ENCODE assay signal across 12 cellular contexts in the genomic region with DNA sequence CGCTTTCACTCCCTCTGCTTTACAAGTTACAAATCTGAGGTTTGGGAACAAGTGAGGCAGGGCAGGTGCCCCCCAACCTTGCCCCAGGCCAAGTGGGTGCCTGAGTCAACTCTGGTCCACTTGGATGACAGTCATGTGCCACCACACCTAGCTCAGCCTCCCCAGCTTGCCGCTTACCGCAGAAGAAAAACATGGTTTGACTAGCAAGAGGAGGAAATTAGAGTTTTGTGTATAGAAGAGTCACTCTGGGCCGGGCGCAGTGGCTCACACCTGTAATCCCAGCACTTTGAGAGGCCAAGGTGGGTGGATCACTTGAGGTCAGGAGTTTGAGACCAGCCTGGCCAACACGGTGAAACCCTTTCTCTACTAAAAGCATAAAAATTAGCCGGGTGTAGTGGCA. TPM values are rescaled to one million over a fixed set of nuclear protein-coding genes. Genes with fewer than 3 reads are reported as not detected.
DNase-seq lines count a peak whose midpoint lies in the region; ATAC-seq and TF ChIP-seq lines count a peak whose summit lies in the region.
"Had no signal": no experiment of that assay in that cellular context is flagged by ENCODE, and none has a peak within 500 bp of the region (broad histone marks: within the 10 kb centered on the region; RNA-seq: fewer than 3 reads in every experiment).

No MANE protein-coding gene starts in this region.

- H3K79me1 ChIP-seq in trophoblast cell (ENCODE audit: low read length) = no peaks in the 10 kb centered on the region
- no peaks in the 10 kb centered on the region for H3K79me1 ChIP-seq in mesenchymal stem cell (replicated peaks; ENCODE audit: low read length, poor library complexity, severe bottlenecking)

- H3K4me1 ChIP-seq in Panc1 (ENCODE audit: control insufficient read depth, insufficient read depth, low read length) (peaks cover 59% of the 10 kb centered on the region), trophoblast cell (ENCODE audit: control insufficient read depth in 1 of 2, insufficient read depth in 2 of 2, low read length in 2 of 2) (no peaks in the 10 kb centered on the region), mesenchymal stem cell (ENCODE audit: control insufficient read depth, insufficient read depth, low read depth, low read length) (peaks cover 18% of the 10 kb centered on the region)

- no peak overlapping the region for H4K12ac ChIP-seq in trophoblast cell (ENCODE audit: low read depth, low read length)

- H2AFZ ChIP-seq in trophoblast cell (ENCODE audit: insufficient read depth, low read length, poor library complexity) (no peak overlapping the region), mesenchymal stem cell (ENCODE audit: low read depth, low read length) (no peak overlapping the region)
- H2AFZ ChIP-seq: GM23248 had no signal

- H2AK5ac ChIP-seq in trophoblast cell (ENCODE audit: low read length) = peak overlapping the region; percentile 44
- H2AK5ac ChIP-seq in mesenchymal stem cell (ENCODE audit: low read length, severe bottlenecking) = no peak overlapping the region

- H3K14ac ChIP-seq in trophoblast cell (ENCODE audit: low read length) (no peak overlapping the region), mesenchymal stem cell (ENCODE audit: low read length in 2 of 2) (no peak overlapping the region)

- H3K4ac ChIP-seq in trophoblast cell (ENCODE audit: low read depth, low read length) (no peak overlapping the region), mesenchymal stem cell (ENCODE audit: low read depth in 1 of 2, low read length in 2 of 2) (no peak overlapping the region)

- ATAC-seq in Panc1 = no peak
- ATAC-seq in left colon = peak; percentile 13

- CTCF ChIA-PET in Panc1 (lab: Charles Lee) = no interaction called here

- H3K27ac ChIP-seq in Panc1 (ENCODE audit: low read length) (peak overlapping the region; percentile 91), trophoblast cell (ENCODE audit: low read depth, low read length) (no peak overlapping the region), mesenchymal stem cell (ENCODE audit: low read length, poor library complexity, severe bottlenecking) (no peak overlapping the region)
- H3K27ac ChIP-seq: BLaER1 treated with 17β-estradiol and CSF1 and Interleukin-3, amounts not matched to agents 10 nM and 100 nM; GM23248 had no signal

- H3K79me2 ChIP-seq in trophoblast cell (ENCODE audit: control insufficient read depth, insufficient read depth, low read length, poor library complexity) = no peaks in the 10 kb centered on the region

- in situ Hi-C loops in Panc1 (cut with HindIII; ENCODE audit: low pct_unique_long_range_greater_than_20kb, low sequenced_read_pairs) = no loop called here
- in situ Hi-C loops in ACHN (cut with HindIII; ENCODE audit: low pct_ligation_motif_present, low pct_unique_long_range_greater_than_20kb, low sequenced_read_pairs) = no loop called here

- H3K9ac ChIP-seq in trophoblast cell (ENCODE audit: low read length) (no peak overlapping the region), mesenchymal stem cell (ENCODE audit: low read length) (no peak overlapping the region)
- H3K9ac ChIP-seq: BLaER1 treated with 17β-estradiol and CSF1 and Interleukin-3, amounts not matched to agents 10 nM and 100 nM; GM23248 had no signal

- no peak overlapping the region for H2BK15ac ChIP-seq in mesenchymal stem cell (ENCODE audit: low read depth, poor library complexity, severe bottlenecking)

- H3K9me3 ChIP-seq in Panc1 (ENCODE audit: control insufficient read depth, insufficient read depth, low read depth, low read length) (no peaks in the 10 kb centered on the region), trophoblast cell (ENCODE audit: insufficient read depth, low read depth, low read length) (peaks cover 2% of the 10 kb centered on the region), mesenchymal stem cell (ENCODE audit: control insufficient read depth, low read length) (no peaks in the 10 kb centered on the region)
- H3K9me3 ChIP-seq: BLaER1 treated with 17β-estradiol and CSF1 and Interleukin-3, amounts not matched to agents 10 nM and 100 nM had no signal

- no peaks in the 10 kb centered on the region for H3K27me3 ChIP-seq in Panc1 (ENCODE audit: control insufficient read depth, insufficient read depth, low read length)
- H3K27me3 ChIP-seq in trophoblast cell (ENCODE audit: insufficient read depth, low read length) = no peaks in the 10 kb centered on the region
- peaks cover 0 to 20% of the 10 kb centered on the region in 2 experiments for H3K27me3 ChIP-seq in mesenchymal stem cell (ENCODE audit: control insufficient read depth in 1 of 2, insufficient read depth in 1 of 2, low read length in 2 of 2)
- H3K27me3 ChIP-seq: BLaER1 treated with 17β-estradiol and CSF1 and Interleukin-3, amounts not matched to agents 10 nM and 100 nM had no signal

- H3K4me2 ChIP-seq in trophoblast cell (ENCODE audit: low read length) (no peak overlapping the region), mesenchymal stem cell (ENCODE audit: low read length, poor library complexity, severe bottlenecking) (no peak overlapping the region)

- TF ChIP-seq CTCF in Panc1 (IDR thresholded peaks at IDR 0.05) = no peak

- H4K91ac ChIP-seq in trophoblast cell (ENCODE audit: low read depth, low read length) (no peak overlapping the region), mesenchymal stem cell (ENCODE audit: low read length) (no peak overlapping the region)

- H2BK120ac ChIP-seq in trophoblast cell (ENCODE audit: insufficient read depth, low read length, poor library complexity) = no peak overlapping the region
- H2BK120ac ChIP-seq in mesenchymal stem cell (ENCODE audit: low read depth, low read length) = no peak overlapping the region

- no peak overlapping the region for H4K8ac ChIP-seq in trophoblast cell (ENCODE audit: low read depth, low read length)
- no peak overlapping the region for H4K8ac ChIP-seq in mesenchymal stem cell (ENCODE audit: low read length)

- no peak overlapping the region for H3K4me3 ChIP-seq in Panc1 (ENCODE audit: low read depth in 2 of 2, low read length in 2 of 2)
- no peak overlapping the region for H3K4me3 ChIP-seq in trophoblast cell (ENCODE audit: low read depth, low read length)
- H3K4me3 ChIP-seq in mesenchymal stem cell (ENCODE audit: insufficient read depth in 1 of 2, low read depth in 1 of 2, low read length in 2 of 2) = no peak overlapping the region
- H3K4me3 ChIP-seq: BLaER1 treated with 17β-estradiol and CSF1 and Interleukin-3, amounts not matched to agents 10 nM and 100 nM; GM23248 had no signal

- H2BK5ac ChIP-seq in trophoblast cell (ENCODE audit: low read depth, low read length, poor library complexity) (no peak overlapping the region), mesenchymal stem cell (ENCODE audit: low read depth, low read length, poor library complexity, severe bottlenecking) (no peak overlapping the region)

- no TSS peak for BruUV-seq in Panc1 (replicated peaks; lab: Mats Ljungman, UMichigan)

- DNase-seq in Panc1 (ENCODE audit: low read depth, low spot score) (no peak), left colon (peak; percentile 51 to 56), trophoblast cell (no peak), inferior parietal cortex (ENCODE audit: extremely low spot score) (no peak), ACHN (no peak), mesenchymal stem cell (no peak)
- DNase-seq: CD4-positive, CD25-positive, alpha-beta regulatory T cell; DMS53; GF-D8; GM23248; H9 had no signal

- POLR2A ChIA-PET in Panc1 (lab: Charles Lee) = no interaction called here

- H3K36me3 ChIP-seq in Panc1 (ENCODE audit: control insufficient read depth, insufficient read depth, low read length) = no peaks in the 10 kb centered on the region
- H3K36me3 ChIP-seq in trophoblast cell (ENCODE audit: control insufficient read depth in 1 of 2, insufficient read depth in 2 of 2, low read length in 2 of 2) = no peaks in the 10 kb centered on the region
- H3K36me3 ChIP-seq in mesenchymal stem cell (ENCODE audit: control insufficient read depth in 1 of 2, insufficient read depth in 2 of 2, low read depth in 1 of 2, low read length in 2 of 2) = peaks cover under 1 to 2% of the 10 kb centered on the region in 2 experiments
- H3K36me3 ChIP-seq: BLaER1 treated with 17β-estradiol and CSF1 and Interleukin-3, amounts not matched to agents 10 nM and 100 nM had no signal

- H3K23ac ChIP-seq in trophoblast cell (ENCODE audit: low read length) = no peak overlapping the region
- no peak overlapping the region for H3K23ac ChIP-seq in mesenchymal stem cell (ENCODE audit: low read length in 2 of 2)

- no peak overlapping the region for H3K18ac ChIP-seq in trophoblast cell (ENCODE audit: low read length)
- H3K18ac ChIP-seq in mesenchymal stem cell (ENCODE audit: low read depth in 1 of 2, low read length in 2 of 2) = no peak overlapping the region

- intact Hi-C loops in Panc1 (cut with micrococcal nuclease; ENCODE audit: unreplicated experiment) (no loop called here), left colon (cut with DNase I, micrococcal nuclease) (no loop called here)

- H2BK12ac ChIP-seq in trophoblast cell (ENCODE audit: low read length) (no peak overlapping the region), mesenchymal stem cell (ENCODE audit: low read length in 2 of 2) (no peak overlapping the region)

- WGBS in trophoblast cell (ENCODE audit: extremely low coverage, insufficient coverage, insufficient read length) = no CpG with 5 or more reads among the region's 7 CpGs
- 92% methylated on average over 7 of the region's 7 CpGs for WGBS in mesenchymal stem cell

RNA-seq across cellular contexts. Expression of a gene that starts 27.7 kb away (rescaled TPM):
- total RNA-seq in Panc1 (2021; ENCODE audit: unreplicated experiment) (136 TPM), left colon (10 to 100 TPM; 47.6 to 87.4 TPM)
- 60.6 TPM for polyA plus RNA-seq in Panc1 (2012; ENCODE audit: insufficient read length)
- polyA plus RNA-seq in trophoblast cell (2013) = 26.7 TPM in 2 replicates
- polyA plus RNA-seq in mesenchymal stem cell (2013, experiment 1 of 2) = 22.7 TPM
- 22.9 TPM for polyA plus RNA-seq in mesenchymal stem cell (2013, experiment 2 of 2)

Comparison
In these comparisons a context has a peak if more than half of its experiments do, and no peak if none do; other contexts are left out.
1. DNase-seq: peak in left colon (2 of 2); none in Panc1 (single experiment), trophoblast cell (0 of 2), inferior parietal cortex (single experiment), ACHN (single experiment) and mesenchymal stem cell (single experiment).